ENCODE assay signal across 16 cellular contexts in genomic region chr2:70657246-70657645, GRCh38.
DNase-seq lines count a peak whose midpoint lies in the region; ATAC-seq and TF ChIP-seq lines count a peak whose summit lies in the region.
"Had no signal": no experiment of that assay in that cellular context is flagged by ENCODE, and none has a peak within 500 bp of the region (broad histone marks: within the 10 kb centered on the region; RNA-seq: fewer than 3 reads in every experiment).

No MANE protein-coding gene starts in this region.

- no peak for ATAC-seq in activated T-helper 17 cell treated with anti-CD3 and anti-CD28 coated beads, Interleukin-2, amount 50 U/mL, for 72 hours (replicated peaks)

- no peaks in the 10 kb centered on the region; the same call in 1 of the 2 replicates for H3K27me3 ChIP-seq in H9 (ENCODE audit: insufficient read depth, low read length)
- H3K27me3 ChIP-seq: BE2C had no signal

- TF ChIP-seq CTCF in H9 (conservative IDR thresholded peaks at IDR 0.05): no peak
- no peak for TF ChIP-seq CTCF in osteocyte (IDR thresholded peaks at IDR 0.05)
- TF ChIP-seq CTCF in nephron progenitor cell (IDR thresholded peaks at IDR 0.05): no peak

- DNase-seq in activated naive CD4-positive, alpha-beta T cell treated with anti-CD3 and anti-CD28 coated beads, Interleukin-2, amount 10 ng/mL, durations not matched to agents 7 days and 5 days: no peak
- no peak for DNase-seq in activated naive CD4-positive, alpha-beta T cell treated with anti-CD3 and anti-CD28 coated beads, Interleukin-2, amount 50 U/mL, for 16 hours
- DNase-seq in H9 (peak; percentile 28), osteocyte (ENCODE audit: extremely low spot score, unreplicated experiment) (peak; percentile 49), nephron progenitor cell (no peak)
- DNase-seq: BE2C, HCEC 1CT, IMR-90, Kasumi-1, NCI-H1436, NCI-H2081, NCI-H2227 treated with DMSO at 0.1 percent for 48 hours, NCI-H526, PC-9 had no signal

- H2BK5ac ChIP-seq in H9 (ENCODE audit: insufficient read length, low read length): no peak overlapping the region

- no peaks in the 10 kb centered on the region for H3K23me2 ChIP-seq in H9 (ENCODE audit: insufficient read length, low read depth, low read length, poor library complexity, severe bottlenecking)

- peak overlapping the region; percentile 57 for H3K27ac Mint-ChIP-seq in activated naive CD4-positive, alpha-beta T cell treated with anti-CD3 and anti-CD28 coated beads, Interleukin-2, amount 10 ng/mL, durations not matched to agents 7 days and 5 days
- H3K27ac Mint-ChIP-seq in H9: peak overlapping the region in 1 of 3 experiments; percentile 82; a peak in 2 of 7 replicates
- H3K27ac Mint-ChIP-seq in activated naive CD8-positive, alpha-beta T cell: peak overlapping the region; percentile 3
- H3K27ac Mint-ChIP-seq in osteocyte (ENCODE audit: unreplicated experiment): no peak overlapping the region
- no peak overlapping the region for H3K27ac Mint-ChIP-seq in activated T-helper 17 cell treated with anti-CD3 and anti-CD28 coated beads, Interleukin-2, amount 50 U/mL, for 72 hours
- H3K27ac Mint-ChIP-seq in nephron progenitor cell: no peak overlapping the region

- H3K4me2 ChIP-seq in H9 (ENCODE audit: insufficient read depth, insufficient read length, low read length): no peak overlapping the region
- H3K4me2 ChIP-seq: PC-9 had no signal

- no peaks in the 10 kb centered on the region for H3K9me3 ChIP-seq in H9 (ENCODE audit: control insufficient read depth, low read depth, low read length)
- H3K9me3 ChIP-seq: BE2C had no signal

- no peaks in the 10 kb centered on the region for H3K79me1 ChIP-seq in H9 (ENCODE audit: insufficient read depth, low read depth, low read length, poor library complexity, severe bottlenecking)

- peaks cover 31% of the 10 kb centered on the region for H3K4me1 Mint-ChIP-seq in activated naive CD4-positive, alpha-beta T cell treated with anti-CD3 and anti-CD28 coated beads, Interleukin-2, amount 10 ng/mL, durations not matched to agents 7 days and 5 days
- H3K4me1 Mint-ChIP-seq in H9: peaks cover 16 to 22% of the 10 kb centered on the region in 2 experiments
- peaks cover 34% of the 10 kb centered on the region for H3K4me1 Mint-ChIP-seq in activated naive CD8-positive, alpha-beta T cell (ENCODE audit: low read depth)
- H3K4me1 Mint-ChIP-seq in osteocyte (ENCODE audit: unreplicated experiment): no peaks in the 10 kb centered on the region
- H3K4me1 Mint-ChIP-seq in activated T-helper 17 cell treated with anti-CD3 and anti-CD28 coated beads, Interleukin-2, amount 50 U/mL, for 72 hours: peaks cover 6% of the 10 kb centered on the region
- peaks cover 26% of the 10 kb centered on the region for H3K4me1 Mint-ChIP-seq in nephron progenitor cell

- H2AK5ac ChIP-seq in H9 (ENCODE audit: insufficient read length, low read length): no peak overlapping the region

- H3K14ac ChIP-seq in H9 (ENCODE audit: insufficient read depth, low read length): no peak overlapping the region

- H4K20me1 ChIP-seq in H9 (ENCODE audit: control insufficient read depth, insufficient read depth, insufficient read length): peaks cover 2% of the 10 kb centered on the region

- no peak overlapping the region for H3K23ac ChIP-seq in H9 (ENCODE audit: insufficient read length, low read depth, low read length)

- H4K5ac ChIP-seq in H9 (ENCODE audit: insufficient read length, low read depth, low read length): no peak overlapping the region

- H2BK15ac ChIP-seq in H9 (ENCODE audit: low read depth, low read length): no peak overlapping the region

- no peak overlapping the region for H2BK20ac ChIP-seq in H9 (ENCODE audit: low read depth, low read length, poor library complexity, severe bottlenecking)

- H3K27ac ChIP-seq in H9 (ENCODE audit: insufficient read length, low read depth, low read length): no peak overlapping the region
- H3K27ac ChIP-seq: PC-9 had no signal

- H2BK120ac ChIP-seq in H9 (ENCODE audit: low read depth, low read length, poor library complexity, severe bottlenecking): no peak overlapping the region

- H4K91ac ChIP-seq in H9 (ENCODE audit: insufficient read length, low read depth, low read length): no peak overlapping the region

- WGBS in H9 (ENCODE audit: extremely low coverage, insufficient read length, low lambda C conversion rate): no CpG with 5 or more reads among the region's 5 CpGs

- no peaks in the 10 kb centered on the region for H3K36me3 Mint-ChIP-seq in activated naive CD4-positive, alpha-beta T cell treated with anti-CD3 and anti-CD28 coated beads, Interleukin-2, amount 10 ng/mL, durations not matched to agents 7 days and 5 days
- H3K36me3 Mint-ChIP-seq in H9 (ENCODE audit: insufficient read depth in 1 of 3, low read depth in 3 of 3): peaks cover 4 to 15% (median 4%) of the 10 kb centered on the region in 3 experiments; a peak in 5 of 7 replicates
- no peaks in the 10 kb centered on the region for H3K36me3 Mint-ChIP-seq in activated naive CD8-positive, alpha-beta T cell
- H3K36me3 Mint-ChIP-seq in osteocyte (ENCODE audit: unreplicated experiment): no peaks in the 10 kb centered on the region
- no peaks in the 10 kb centered on the region for H3K36me3 Mint-ChIP-seq in activated T-helper 17 cell treated with anti-CD3 and anti-CD28 coated beads, Interleukin-2, amount 50 U/mL, for 72 hours (ENCODE audit: low read depth)
- H3K36me3 Mint-ChIP-seq in nephron progenitor cell (ENCODE audit: low read depth): peaks cover 14% of the 10 kb centered on the region

- H3K9ac ChIP-seq in H9 (ENCODE audit: extremely low read depth, insufficient read length, low read length): no peak overlapping the region

- H4K8ac ChIP-seq in H9 (replicated peaks; ENCODE audit: insufficient read length, low read depth, low read length): no peak overlapping the region

- CTCF ChIA-PET in activated naive CD4-positive, alpha-beta T cell treated with anti-CD3 and anti-CD28 coated beads, Interleukin-2, amount 10 ng/mL, durations not matched to agents 7 days and 5 days (lab: Charles Lee): interaction anchor here (0.7 to 4.5 kb wide), 7 partner anchors 10 to 354 kb away, joined by 3 to 29 read pairs (median 4); partner anchors contain the start of gene FIGLA

- H3K4ac ChIP-seq in H9 (ENCODE audit: low read depth, low read length): no peak overlapping the region

- no peak overlapping the region for H2BK12ac ChIP-seq in H9 (ENCODE audit: insufficient read length, low read depth, low read length)

- peaks cover 22% of the 10 kb centered on the region for H3K27me3 Mint-ChIP-seq in activated naive CD4-positive, alpha-beta T cell treated with anti-CD3 and anti-CD28 coated beads, Interleukin-2, amount 10 ng/mL, durations not matched to agents 7 days and 5 days
- peaks cover 44% of the 10 kb centered on the region for H3K27me3 Mint-ChIP-seq in H9 (ENCODE audit: low read depth)
- no peaks in the 10 kb centered on the region for H3K27me3 Mint-ChIP-seq in activated naive CD8-positive, alpha-beta T cell
- H3K27me3 Mint-ChIP-seq in osteocyte (ENCODE audit: unreplicated experiment): peaks cover 16% of the 10 kb centered on the region
- peaks cover 22% of the 10 kb centered on the region for H3K27me3 Mint-ChIP-seq in activated T-helper 17 cell treated with anti-CD3 and anti-CD28 coated beads, Interleukin-2, amount 50 U/mL, for 72 hours
- peaks cover 34% of the 10 kb centered on the region for H3K27me3 Mint-ChIP-seq in nephron progenitor cell (ENCODE audit: low read depth, poor library complexity)

- no peak overlapping the region for H3K56ac ChIP-seq in H9 (ENCODE audit: insufficient read length, low read depth, low read length)

- H3K4me3 Mint-ChIP-seq in activated naive CD4-positive, alpha-beta T cell treated with anti-CD3 and anti-CD28 coated beads, Interleukin-2, amount 10 ng/mL, durations not matched to agents 7 days and 5 days: no peak overlapping the region
- H3K4me3 Mint-ChIP-seq in H9 (no peak overlapping the region), osteocyte (ENCODE audit: unreplicated experiment) (no peak overlapping the region), nephron progenitor cell (no peak overlapping the region)
- no peak overlapping the region for H3K4me3 Mint-ChIP-seq in activated naive CD8-positive, alpha-beta T cell
- H3K4me3 Mint-ChIP-seq in activated T-helper 17 cell treated with anti-CD3 and anti-CD28 coated beads, Interleukin-2, amount 50 U/mL, for 72 hours: no peak overlapping the region

- no peak overlapping the region for H2AFZ ChIP-seq in H9 (ENCODE audit: low read length)
- H2AFZ ChIP-seq: PC-9 had no signal

- H3K4me1 ChIP-seq in H9 (ENCODE audit: insufficient read depth, low read length): 0 out of 2 replicates have a peak, but pooled peaks cover 3% of the 10 kb centered on the region
- H3K4me1 ChIP-seq: BE2C had no signal

- no peaks in the 10 kb centered on the region for H3K9me3 Mint-ChIP-seq in activated naive CD4-positive, alpha-beta T cell treated with anti-CD3 and anti-CD28 coated beads, Interleukin-2, amount 10 ng/mL, durations not matched to agents 7 days and 5 days
- H3K9me3 Mint-ChIP-seq in H9 (no peaks in the 10 kb centered on the region), osteocyte (ENCODE audit: unreplicated experiment) (no peaks in the 10 kb centered on the region), nephron progenitor cell (peaks cover 9% of the 10 kb centered on the region)
- H3K9me3 Mint-ChIP-seq in activated naive CD8-positive, alpha-beta T cell (ENCODE audit: low read depth): no peaks in the 10 kb centered on the region
- no peaks in the 10 kb centered on the region for H3K9me3 Mint-ChIP-seq in activated T-helper 17 cell treated with anti-CD3 and anti-CD28 coated beads, Interleukin-2, amount 50 U/mL, for 72 hours

- no peaks in the 10 kb centered on the region for H3K79me2 ChIP-seq in H9 (ENCODE audit: insufficient read depth, low read length)

- H3T11ph ChIP-seq in H9 (ENCODE audit: low read length): no peak overlapping the region

- H3K18ac ChIP-seq in H9 (ENCODE audit: insufficient read length, low read depth, low read length): no peak overlapping the region

Comparison
In these comparisons a context has a peak if more than half of its experiments do, and no peak if none do; other contexts are left out.
1. DNase-seq: peak in H9 (single experiment) and osteocyte (single experiment); none in activated naive CD4-positive, alpha-beta T cell treated with anti-CD3 and anti-CD28 coated beads, Interleukin-2, amount 10 ng/mL, durations not matched to agents 7 days and 5 days (single experiment), activated naive CD4-positive, alpha-beta T cell treated with anti-CD3 and anti-CD28 coated beads, Interleukin-2, amount 50 U/mL, for 16 hours (single experiment) and nephron progenitor cell (single experiment).
2. H3K27ac Mint-ChIP-seq: peak in activated naive CD4-positive, alpha-beta T cell treated with anti-CD3 and anti-CD28 coated beads, Interleukin-2, amount 10 ng/mL, durations not matched to agents 7 days and 5 days (single experiment) and activated naive CD8-positive, alpha-beta T cell (single experiment); none in osteocyte (single experiment), activated T-helper 17 cell treated with anti-CD3 and anti-CD28 coated beads, Interleukin-2, amount 50 U/mL, for 72 hours (single experiment) and nephron progenitor cell (single experiment).